Comparison of ENCODE assay signal across 1 cellular context in genomic region chrX:3046253-3046909, GRCh38.
TF ChIP-seq lines count a peak whose summit lies in the region.

No MANE protein-coding gene starts in this region.

TF ChIP-seq in K562, 482 proteins besides CTCF, POLR2A, EP300 and RAD21:
- TF ChIP-seq PURB (CRISPR knock-in tag; IDR thresholded peaks at IDR 0.05; ENCODE audit: low read depth): no peak
- no peak for TF ChIP-seq ZNF79 (CRISPR knock-in tag; IDR thresholded peaks at IDR 0.05; ENCODE audit: low read depth)
- no peak for TF ChIP-seq NONO (IDR thresholded peaks at IDR 0.05; ENCODE audit: low read depth in 2 of 2, low read length in 1 of 2)
- no peak for TF ChIP-seq RFX5 (IDR thresholded peaks at IDR 0.05; ENCODE audit: low read depth, low read length)
TF ChIP-seq in K562: peak in this region for 0.
